Comparison of ENCODE assay signal across 30 cellular contexts in genomic region chr1:184739070-184739469, GRCh38.
"Had no signal": no experiment of that assay in that cellular context is flagged by ENCODE, and none has a peak within 500 bp of the region (broad histone marks: within the 10 kb centered on the region; RNA-seq: fewer than 3 reads in every experiment).

No MANE protein-coding gene starts in this region.

- H3K4me1 ChIP-seq: adrenal gland, breast epithelium, SJSA1 had no signal

- H3K9ac ChIP-seq: SK-N-SH had no signal

- DNase-seq: activated B cell treated with CpG ODN at 0.5 μM for 24 hours; activated CD4-positive, alpha-beta memory T cell treated with anti-CD3 and anti-CD28 coated beads for 36 hours; activated CD4-positive, alpha-beta T cell treated with anti-CD3 and anti-CD28 coated beads for 4 hours; activated CD4-positive, alpha-beta T cell treated with anti-CD3 and anti-CD28 coated beads, Interleukin-2, amount 50 U/mL, for 1 hour; activated CD4-positive, CD25-positive, alpha-beta regulatory T cell treated with anti-CD3 and anti-CD28 coated beads, Interleukin-2, amount 50 U/mL, for 72 hours; activated CD8-positive, alpha-beta memory T cell treated with anti-CD3 and anti-CD28 coated beads, Interleukin-2, amount 50 U/mL, for 4 hours; activated gamma-delta T cell treated with Interleukin-2 at 50 U/mL for 16 hours; activated naive CD4-positive, alpha-beta T cell treated with anti-CD3 and anti-CD28 coated beads for 36 hours; activated T-cell treated with anti-CD3 and anti-CD28 coated beads for 4 hours; activated T-cell treated with anti-CD3 and anti-CD28 coated beads, Interleukin-2, amount 50 U/mL, for 4 hours; adrenal gland; body of pancreas; caudate nucleus; NCI-H1092 treated with DMSO at 0.1 percent for 48 hours; NCI-H146; NCI-H187; NCI-H2029 treated with DMSO at 0.1 percent for 48 hours; NCI-H2107; NCI-H510A; NCI-H526; NCI-H748 treated with DMSO at 0.1 percent for 48 hours; OCI-M1; RPMI8226; SHP77 treated with DMSO at 0.1 percent for 48 hours; SK-N-SH had no signal

- H3K4me3 ChIP-seq: adrenal gland, body of pancreas, breast epithelium, SJSA1 had no signal

- FAIRE-seq: astrocyte had no signal

- H3K36me3 ChIP-seq: breast epithelium, SJSA1 had no signal

- ATAC-seq: activated naive CD4-positive, alpha-beta T cell treated with anti-CD3 and anti-CD28 coated beads, Interleukin-2, amount 50 U/mL, for 72 hours; activated T-cell treated with anti-CD3 and anti-CD28 coated beads, Interleukin-2, amount 50 U/mL, for 4 hours; body of pancreas; Panc1 had no signal

- H3K27ac ChIP-seq: adrenal gland, body of pancreas, breast epithelium, SJSA1 had no signal

- H3K4me2 ChIP-seq: SK-N-SH had no signal

- H3K9me3 ChIP-seq: adrenal gland, body of pancreas, breast epithelium, SJSA1, SK-N-SH had no signal

- H3K27me3 ChIP-seq: adrenal gland, body of pancreas, breast epithelium, SJSA1 had no signal
